ENCODE assay signal across 8 cellular contexts in the genomic region with DNA sequence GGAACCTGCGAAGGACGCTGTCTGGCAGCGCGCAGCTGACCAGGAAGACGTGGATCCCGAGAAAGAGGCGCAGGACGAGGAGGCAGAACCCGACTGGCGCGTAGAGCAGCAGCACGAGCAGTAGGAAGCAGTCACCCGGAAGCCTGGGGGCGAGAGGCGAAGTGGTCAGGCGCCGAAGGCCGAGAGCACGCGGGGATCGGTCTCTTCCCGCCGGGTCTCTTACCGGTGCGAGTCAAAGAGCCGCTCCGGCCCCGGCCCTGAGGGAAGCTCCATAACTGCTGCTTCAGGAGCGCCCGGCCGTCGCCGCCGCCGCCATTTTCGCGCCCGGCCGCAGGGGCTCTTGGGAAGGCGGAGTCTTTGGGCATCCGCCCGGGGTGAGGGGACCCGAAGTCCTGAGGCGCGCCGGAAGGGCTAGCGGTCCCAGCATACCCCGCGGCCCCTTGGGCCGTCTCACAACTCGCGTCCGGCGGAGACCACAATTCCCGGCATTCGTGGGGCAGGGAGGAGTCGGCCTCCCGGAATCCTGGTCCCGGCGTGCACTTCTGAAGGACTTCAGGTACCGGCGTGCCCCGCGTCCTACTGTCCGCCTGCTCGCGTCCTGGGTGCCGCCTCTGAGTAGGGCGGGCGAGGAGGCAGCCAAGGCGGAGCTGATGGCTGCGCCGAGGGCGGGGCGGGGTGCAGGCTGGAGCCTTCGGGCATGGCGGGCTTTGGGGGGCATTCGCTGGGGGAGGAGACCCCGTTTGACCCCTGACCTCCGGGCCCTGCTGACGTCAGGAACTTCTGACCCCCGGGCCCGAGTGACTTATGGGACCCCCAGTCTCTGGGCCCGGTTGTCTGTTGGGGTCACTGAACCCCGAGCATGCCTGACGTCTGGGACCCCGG. TPM values are rescaled to one million over a fixed set of nuclear protein-coding genes. Genes with fewer than 3 reads are reported as not detected.
DNase-seq lines count a peak whose midpoint lies in the region; ATAC-seq and TF ChIP-seq lines count a peak whose summit lies in the region.

A gene with protein sequence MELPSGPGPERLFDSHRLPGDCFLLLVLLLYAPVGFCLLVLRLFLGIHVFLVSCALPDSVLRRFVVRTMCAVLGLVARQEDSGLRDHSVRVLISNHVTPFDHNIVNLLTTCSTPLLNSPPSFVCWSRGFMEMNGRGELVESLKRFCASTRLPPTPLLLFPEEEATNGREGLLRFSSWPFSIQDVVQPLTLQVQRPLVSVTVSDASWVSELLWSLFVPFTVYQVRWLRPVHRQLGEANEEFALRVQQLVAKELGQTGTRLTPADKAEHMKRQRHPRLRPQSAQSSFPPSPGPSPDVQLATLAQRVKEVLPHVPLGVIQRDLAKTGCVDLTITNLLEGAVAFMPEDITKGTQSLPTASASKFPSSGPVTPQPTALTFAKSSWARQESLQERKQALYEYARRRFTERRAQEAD (minus strand): TSS at position 350 of the 882 bp plus-strand sequence. CDS start 77 bp downstream, at position 273.
A gene (plus strand): TSS at position 577 of the 882 bp plus-strand sequence. CDS start 74 bp downstream, at position 651.

- H3K36me3 ChIP-seq in CD8-positive, alpha-beta T cell (ENCODE audit: insufficient read depth, low read length): peaks cover 17% of the 10 kb centered on the region

- H3K4me1 ChIP-seq in CD8-positive, alpha-beta T cell (ENCODE audit: insufficient read depth, low read length): peaks cover 25% of the 10 kb centered on the region

- POLR2A ChIA-PET in CD8-positive, alpha-beta T cell (lab: Charles Lee): interaction anchor here (0.7 to 3.9 kb wide), 18 partner anchors 13 to 701 kb away, joined by 3 to 28 read pairs (median 4); a partner anchor contains a TSS

- H3K9me3 Mint-ChIP-seq in CD8-positive, alpha-beta T cell: peaks cover 7% of the 10 kb centered on the region

- peak within 1 kb of the TSS; percentile 95 for H3K4me3 ChIP-seq in CD8-positive, alpha-beta T cell (ENCODE audit: low read depth, low read length)

- DNase-seq in CD8-positive, alpha-beta T cell: peak; percentile 70 to 88 (median 83)
- DNase-seq in HS-5 (ENCODE audit: low read depth) (peak; percentile 93), lung microvascular endothelial cell (ENCODE audit: low read depth in 2 of 2) (peak; percentile 96 to 99)
- DNase-seq in NK-92 treated with Interleukin-12 subunit alpha and Interleukin-12 subunit beta, amount 100 ng/mL, for 24 hours (lab: John Stamatoyannopoulos, UW): peak; percentile 97
- DNase-seq in activated CD8-positive, alpha-beta memory T cell treated with anti-CD3 and anti-CD28 coated beads for 24 hours: peak; percentile 96
- DNase-seq in effector CD8-positive, alpha-beta T cell (lab: John Stamatoyannopoulos, UW): peak; percentile 68
- DNase-seq in stimulated activated CD4-positive, alpha-beta T cell treated with anti-CD3 and anti-CD28 coated beads, TNF-alpha, amount 100 ng/mL, for 48 hours (ENCODE audit: low read depth in 3 of 3): peak; percentile 87 to 94 (median 91)

- H3K9me3 ChIP-seq in CD8-positive, alpha-beta T cell (ENCODE audit: low read length): no peaks in the 10 kb centered on the region

- no peak for TF ChIP-seq CTCF in CD8-positive, alpha-beta T cell (IDR thresholded peaks at IDR 0.05)

- no peaks in the 10 kb centered on the region for H3K27me3 ChIP-seq in CD8-positive, alpha-beta T cell (ENCODE audit: insufficient read depth, low read length)

- intact Hi-C loops in CD8-positive, alpha-beta T cell (cut with DNase I, micrococcal nuclease): loop anchor here (1.0 to 5.0 kb wide), 12 partner anchors 22 to 1297 kb away; a partner anchor contains a TSS

- no peaks in the 10 kb centered on the region for H3K27me3 Mint-ChIP-seq in CD8-positive, alpha-beta T cell (ENCODE audit: low read depth)

- peak within 1 kb of the TSS; percentile 93 for H3K4me3 Mint-ChIP-seq in CD8-positive, alpha-beta T cell

- CTCF ChIA-PET in CD8-positive, alpha-beta T cell (lab: Charles Lee): interaction anchor here (1.0 to 5.1 kb wide), 5 partner anchors 26 to 280 kb away, joined by 3 to 43 read pairs (median 9); a partner anchor contains a TSS

- H3K4me1 Mint-ChIP-seq in CD8-positive, alpha-beta T cell (ENCODE audit: low read depth): peaks cover 38% of the 10 kb centered on the region

- ATAC-seq in CD8-positive, alpha-beta T cell: peak; percentile 89
- ATAC-seq in GM19467 (IDR thresholded peaks at IDR 0.05; ENCODE audit: unreplicated experiment): peak; percentile 76

- peaks cover 44% of the 10 kb centered on the region for H3K36me3 Mint-ChIP-seq in CD8-positive, alpha-beta T cell

- peak within 1 kb of the TSS; percentile 63 for H3K27ac ChIP-seq in CD8-positive, alpha-beta T cell (ENCODE audit: low read depth, low read length)

- H3K27ac Mint-ChIP-seq in CD8-positive, alpha-beta T cell: peak within 1 kb of the TSS; percentile 95

RNA-seq across cellular contexts. Expression of the first gene that starts in this region (rescaled TPM):
- total RNA-seq in CD8-positive, alpha-beta T cell: 100 to 1,000 TPM; 201 to 202 TPM
- total RNA-seq in lung microvascular endothelial cell: 70.2 and 138 TPM in 2 replicates

RNA-seq across cellular contexts. Expression of the second gene that starts in this region (rescaled TPM):
- 10 to 100 TPM; 15.7 TPM for total RNA-seq in CD8-positive, alpha-beta T cell
- 35.3 and 38.1 TPM in 2 replicates for total RNA-seq in lung microvascular endothelial cell

Comparison
In these comparisons a context has a peak if more than half of its experiments do, and no peak if none do; other contexts are left out.
1. Peak in every context shown above with its lines: DNase-seq, ATAC-seq, H3K4me3 ChIP-seq and H3K27ac ChIP-seq.